Comparison of ENCODE assay signal across 18 cellular contexts in the genomic region with DNA sequence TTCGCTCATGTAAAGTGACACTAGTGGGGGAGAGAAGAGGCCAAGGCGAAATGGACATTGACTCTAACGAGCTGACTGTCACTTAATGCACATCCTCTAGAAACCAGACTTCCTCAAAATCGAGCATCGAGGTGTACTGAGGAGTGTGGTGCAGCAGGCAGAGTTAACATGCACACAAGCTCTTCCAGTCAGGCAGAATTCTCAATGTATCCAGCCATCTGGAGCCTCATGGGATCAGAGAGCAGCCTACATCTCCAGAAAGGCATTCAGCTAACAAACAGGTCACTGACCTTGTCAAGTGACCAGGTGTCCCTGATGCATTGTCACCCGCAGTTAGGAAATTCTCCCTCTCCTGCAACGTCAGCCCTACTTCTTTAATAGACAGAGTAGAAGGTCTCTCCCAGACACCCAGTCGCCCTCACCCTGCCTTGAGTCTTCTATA.
DNase-seq lines count a peak whose midpoint lies in the region; ATAC-seq and TF ChIP-seq lines count a peak whose summit lies in the region.
"Had no signal": no experiment of that assay in that cellular context is flagged by ENCODE, and none has a peak within 500 bp of the region (broad histone marks: within the 10 kb centered on the region; RNA-seq: fewer than 3 reads in every experiment).

No MANE protein-coding gene starts in this region.

- no peaks in the 10 kb centered on the region for H3K79me2 ChIP-seq in SK-N-SH (ENCODE audit: insufficient read depth)

- no peak overlapping the region for H3K9ac ChIP-seq in SK-N-SH

- H3K9me3 ChIP-seq in SK-N-SH, result no peaks in the 10 kb centered on the region
- no peaks in the 10 kb centered on the region for H3K9me3 ChIP-seq in spleen
- H3K9me3 ChIP-seq: colonic mucosa, gastrocnemius medialis, stomach had no signal

- no peak overlapping the region for H2AFZ ChIP-seq in SK-N-SH (ENCODE audit: low read depth)
- H2AFZ ChIP-seq: GM23338 had no signal

- CTCF ChIA-PET in SK-N-SH (lab: Yijun Ruan, JAX), result interaction anchor here (1.1 to 24.0 kb wide), 15 partner anchors 13 to 544 kb away, joined by 3 to 460 read pairs (median 5); no protein-coding TSS in a partner anchor

- TF ChIP-seq CTCF in SK-N-SH (IDR thresholded peaks at IDR 0.05) (no peak), dorsolateral prefrontal cortex (IDR thresholded peaks at IDR 0.05 in 54 of 56, conservative IDR thresholded peaks at IDR 0.05 in 2 of 56; ENCODE audit: low read depth in 1 of 56, partially characterized antibody in 56 of 56) (no peak), spleen (IDR thresholded peaks at IDR 0.05 in 8 of 11, conservative IDR thresholded peaks at IDR 0.05 in 3 of 11) (no peak)

- H3K9me3 Mint-ChIP-seq in effector memory CD8-positive, alpha-beta T cell, result peaks cover 0 to 1% of the 10 kb centered on the region in 2 donors
- H3K9me3 Mint-ChIP-seq: GM23338 had no signal

- no peak overlapping the region for H3K4me3 Mint-ChIP-seq in effector memory CD8-positive, alpha-beta T cell
- H3K4me3 Mint-ChIP-seq: CD4-positive, alpha-beta memory T cell; GM23338; naive thymus-derived CD4-positive, alpha-beta T cell had no signal

- H3K9me2 ChIP-seq in SK-N-SH, result no peaks in the 10 kb centered on the region

- TF ChIP-seq RAD21 in SK-N-SH (IDR thresholded peaks at IDR 0.05; ENCODE audit: low read length), result no peak; the same call in 1 of the 2 replicates

- H3F3A ChIP-seq in SK-N-SH (replicated peaks; ENCODE audit: insufficient read depth), result no peaks in the 10 kb centered on the region

- H3K27me3 Mint-ChIP-seq in effector memory CD8-positive, alpha-beta T cell, result no peaks in the 10 kb centered on the region
- H3K27me3 Mint-ChIP-seq: CD4-positive, alpha-beta memory T cell; naive thymus-derived CD4-positive, alpha-beta T cell had no signal

- peaks cover 6% of the 10 kb centered on the region for H3K36me3 Mint-ChIP-seq in effector memory CD8-positive, alpha-beta T cell (ENCODE audit: insufficient read depth)

- ATAC-seq in SK-N-SH treated with all-trans-retinoic acid at 6 μM for 48 hours, result no peak
- ATAC-seq in effector memory CD8-positive, alpha-beta T cell (replicated peaks), result no peak
- ATAC-seq in HG03108 (IDR thresholded peaks at IDR 0.05; ENCODE audit: unreplicated experiment), result no peak
- ATAC-seq in GM21528 (IDR thresholded peaks at IDR 0.05; ENCODE audit: low FRiP score, unreplicated experiment), result no peak
- ATAC-seq: gastrocnemius medialis; GM23338; naive thymus-derived CD4-positive, alpha-beta T cell had no signal

- TF ChIP-seq POLR2A in spleen (IDR thresholded peaks at IDR 0.05), result no peak

- 21% methylated on average over 8 of the region's 8 CpGs for WGBS in SK-N-SH (ENCODE audit: low lambda C conversion rate)
- WGBS in spleen, 5 donors, result 41 to 66% (median 57%) methylated on average over 8 of the region's 8 CpGs

- H3K4me3 ChIP-seq in SK-N-SH (ENCODE audit: low read depth in 2 of 2, low read length in 1 of 2), result peak overlapping the region in 1 of 2 experiments; percentile 56; a peak in 2 of 4 replicates
- H3K4me3 ChIP-seq in dorsolateral prefrontal cortex, result peak overlapping the region in 58 of 59 donors; percentile 20 to 70 (median 56)
- H3K4me3 ChIP-seq in spleen, result no peak overlapping the region
- H3K4me3 ChIP-seq: colonic mucosa, gastrocnemius medialis, GM23338, stomach had no signal

- H4K20me1 ChIP-seq in SK-N-SH (ENCODE audit: insufficient read depth), result no peaks in the 10 kb centered on the region

- H3K36me3 ChIP-seq in SK-N-SH (replicated peaks in 1 of 2; ENCODE audit: control insufficient read depth in 1 of 2, insufficient read depth in 2 of 2, low read length in 1 of 2) (no peaks in the 10 kb centered on the region), spleen (no peaks in the 10 kb centered on the region)
- H3K36me3 ChIP-seq: colonic mucosa, gastrocnemius medialis, stomach had no signal

- no peak for DNase-seq in SK-N-SH
- peak; percentile 4 for DNase-seq in NCI-H2171 (lab: John Stamatoyannopoulos, UW)
- peak in 1 of 10 donors; percentile 36 for DNase-seq in dorsolateral prefrontal cortex
- no peak for DNase-seq in spleen
- no peak for DNase-seq in effector memory CD8-positive, alpha-beta T cell
- DNase-seq: activated CD4-positive, alpha-beta T cell treated with anti-CD3 and anti-CD28 coated beads for 1 hour; activated gamma-delta T cell; aorta; CD4-positive, alpha-beta memory T cell; colonic mucosa; gastrocnemius medialis; naive thymus-derived CD4-positive, alpha-beta T cell; stimulated activated CD4-positive, alpha-beta T cell treated with anti-CD3 and anti-CD28 coated beads, Interleukin-15, amount 100 ng/mL, for 24 hours; stomach had no signal

- POLR2A ChIA-PET in SK-N-SH (lab: Yijun Ruan, JAX), result interaction anchor here (1.0 to 2.3 kb wide), 3 partner anchors 16 to 198 kb away, joined by 3 to 11 read pairs (median 4); no protein-coding TSS in a partner anchor

- H3K4me1 ChIP-seq in SK-N-SH (ENCODE audit: control insufficient read depth in 1 of 2, insufficient read depth in 2 of 2, low read depth in 1 of 2, low read length in 1 of 2) (peaks cover 0 to 45% of the 10 kb centered on the region in 2 experiments; a peak in 2 of 4 replicates), spleen (peaks cover 0 to 47% (median 30%) of the 10 kb centered on the region in 6 donors)
- H3K4me1 ChIP-seq: colonic mucosa had no signal

- intact Hi-C loops in dorsolateral prefrontal cortex (cut with DNase I) (loop anchor here in 1 of 2 donors (5.0 to 10.0 kb wide), 3 partner anchors 101 to 499 kb away; no protein-coding TSS in a partner anchor), spleen (cut with DNase I; ENCODE audit: low total_unique reads) (no loop called here)

- H3K4me1 Mint-ChIP-seq in effector memory CD8-positive, alpha-beta T cell (ENCODE audit: low read depth in 2 of 2), result peaks cover 22 to 33% of the 10 kb centered on the region in 2 donors

- H3K27ac ChIP-seq in SK-N-SH (ENCODE audit: low read depth in 2 of 2, low read length in 1 of 2) (peak overlapping the region in 1 of 2 experiments; percentile 93; a peak in 2 of 4 replicates), dorsolateral prefrontal cortex (peak overlapping the region in 47 of 59 donors; percentile 8 to 85 (median 60)), spleen (peak overlapping the region in 5 of 8 donors; percentile 14 to 84 (median 49))
- H3K27ac ChIP-seq: colonic mucosa, gastrocnemius medialis, stomach had no signal

- no peak overlapping the region for H3K4me2 ChIP-seq in SK-N-SH
- H3K4me2 ChIP-seq: GM23338 had no signal

- H3K27ac Mint-ChIP-seq in effector memory CD8-positive, alpha-beta T cell, result peak overlapping the region in 1 of 2 donors; percentile 38
- H3K27ac Mint-ChIP-seq: GM23338 had no signal

- no peak for TF ChIP-seq EP300 in SK-N-SH (IDR thresholded peaks at IDR 0.05; ENCODE audit: borderline replicate concordance in 1 of 2, low read depth in 1 of 2, low read length in 1 of 2)

- peaks cover 32% of the 10 kb centered on the region; the same call in 1 of the 2 replicates for H3K27me3 ChIP-seq in SK-N-SH (ENCODE audit: insufficient read depth)
- no peaks in the 10 kb centered on the region for H3K27me3 ChIP-seq in dorsolateral prefrontal cortex
- no peaks in the 10 kb centered on the region for H3K27me3 ChIP-seq in spleen (replicated peaks in 1 of 7)
- H3K27me3 ChIP-seq: colonic mucosa, gastrocnemius medialis, stomach had no signal

TF ChIP-seq in SK-N-SH, 30 proteins besides CTCF, POLR2A, EP300 and RAD21:
- TF ChIP-seq MXI1 (IDR thresholded peaks at IDR 0.05; ENCODE audit: low read depth, low read length), result peak; percentile 44; the same call in 1 of the 2 replicates
- no peak for TF ChIP-seq NRF1 (IDR thresholded peaks at IDR 0.05; ENCODE audit: low read depth, low read length)
TF ChIP-seq in SK-N-SH: peak in this region for 1.

TF ChIP-seq in SK-N-SH treated with all-trans-retinoic acid at 6 μM for 48 hours, 23 proteins besides CTCF, POLR2A, EP300 and RAD21 (continues in another document):
- TF ChIP-seq TCF4 (CRISPR knock-in tag; IDR thresholded peaks at IDR 0.05; ENCODE audit: borderline replicate concordance) (no peak), PATZ1 (CRISPR knock-in tag; IDR thresholded peaks at IDR 0.05; ENCODE audit: borderline replicate concordance) (no peak), ZNF70 (CRISPR knock-in tag; IDR thresholded peaks at IDR 0.05) (no peak), RARB (CRISPR knock-in tag; IDR thresholded peaks at IDR 0.05) (no peak), ISL1 (CRISPR knock-in tag; IDR thresholded peaks at IDR 0.05) (no peak), CSDC2 (CRISPR knock-in tag; IDR thresholded peaks at IDR 0.05) (no peak), ZFP30 (CRISPR knock-in tag; IDR thresholded peaks at IDR 0.05) (no peak), ESRRG (CRISPR knock-in tag; IDR thresholded peaks at IDR 0.05) (no peak)
- TF ChIP-seq, protein P1, sequence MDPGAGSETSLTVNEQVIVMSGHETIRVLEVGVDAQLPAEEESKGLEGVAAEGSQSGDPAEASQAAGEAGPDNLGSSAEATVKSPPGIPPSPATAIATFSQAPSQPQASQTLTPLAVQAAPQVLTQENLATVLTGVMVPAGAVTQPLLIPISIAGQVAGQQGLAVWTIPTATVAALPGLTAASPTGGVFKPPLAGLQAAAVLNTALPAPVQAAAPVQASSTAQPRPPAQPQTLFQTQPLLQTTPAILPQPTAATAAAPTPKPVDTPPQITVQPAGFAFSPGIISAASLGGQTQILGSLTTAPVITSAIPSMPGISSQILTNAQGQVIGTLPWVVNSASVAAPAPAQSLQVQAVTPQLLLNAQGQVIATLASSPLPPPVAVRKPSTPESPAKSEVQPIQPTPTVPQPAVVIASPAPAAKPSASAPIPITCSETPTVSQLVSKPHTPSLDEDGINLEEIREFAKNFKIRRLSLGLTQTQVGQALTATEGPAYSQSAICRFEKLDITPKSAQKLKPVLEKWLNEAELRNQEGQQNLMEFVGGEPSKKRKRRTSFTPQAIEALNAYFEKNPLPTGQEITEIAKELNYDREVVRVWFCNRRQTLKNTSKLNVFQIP (CRISPR knock-in tag; IDR thresholded peaks at IDR 0.05; ENCODE audit: borderline replicate concordance, low read depth), result no peak

Comparison
In these comparisons a context has a peak if more than half of its experiments do, and no peak if none do; other contexts are left out.
1. H3K4me3 ChIP-seq: peak in dorsolateral prefrontal cortex (58 of 59); none in spleen (0 of 8).